26 cellular contexts compared by ENCODE assay signal in the genomic region with DNA sequence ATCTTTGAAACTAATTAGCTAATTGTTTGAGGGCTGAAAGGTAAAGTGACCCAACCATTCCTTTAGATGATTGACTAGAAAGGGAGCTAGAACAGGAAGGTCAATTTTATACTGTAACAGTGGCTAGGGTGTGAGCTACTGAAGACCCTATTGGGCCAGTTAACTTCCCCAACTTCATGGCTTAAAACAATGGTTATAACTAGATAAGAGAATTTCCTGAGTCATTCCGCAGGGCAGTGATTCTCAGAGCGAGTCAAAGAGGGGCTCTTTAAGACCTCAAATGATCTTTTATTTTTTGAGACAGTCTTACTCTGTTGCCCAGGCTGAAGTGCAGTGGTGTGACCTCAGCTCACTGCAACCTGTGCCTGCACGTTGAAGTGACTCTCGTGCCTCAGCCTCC.
"Had no signal": no experiment of that assay in that cellular context is flagged by ENCODE, and none has a peak within 500 bp of the region (broad histone marks: within the 10 kb centered on the region; RNA-seq: fewer than 3 reads in every experiment).

No MANE protein-coding gene starts in this region.

- H3K27me3 ChIP-seq: pancreas, stomach, testis, thyroid gland, transverse colon, upper lobe of left lung, vagina had no signal

- H3K9me3 ChIP-seq: left ventricle myocardium inferior, pancreas, prostate gland, testis, thyroid gland, transverse colon, upper lobe of left lung, vagina had no signal

- DNase-seq: hippocampal formation; kidney; left ventricle myocardium inferior; mesenchymal stem cell; naive thymus-derived CD8-positive, alpha-beta T cell; nucleus accumbens; pancreas; posterior cingulate gyrus; retina; right cardiac atrium; stimulated activated CD4-positive, alpha-beta T cell treated with anti-CD3 and anti-CD28 coated beads, Interleukin-12 subunit alpha, Interleukin-12 subunit beta, amount 100 ng/mL, for 4 hours; stimulated activated CD4-positive, alpha-beta T cell treated with anti-CD3 and anti-CD28 coated beads, Interleukin-15, amount 100 ng/mL, for 24 hours; stimulated activated CD4-positive, alpha-beta T cell treated with anti-CD3 and anti-CD28 coated beads, Interleukin-2, amount 100 ng/mL, for 24 hours; stimulated activated CD4-positive, alpha-beta T cell treated with anti-CD3 and anti-CD28 coated beads, Interleukin-4, amount 100 ng/mL, for 1 hour; stimulated activated naive B cell treated with anti-CD40 and anti-IgM and Interleukin-4, amounts not matched to agents 10 μg/mL and 1 μg/mL and 100 μg/mL, for 72 hours; stimulated activated naive CD8-positive, alpha-beta T cell treated with anti-CD3 and anti-CD28 coated beads, Interleukin-15, Interleukin-2, amounts not matched to agents 100 U/mL and 50 U/mL, for 24 hours; stomach; testis; thyroid gland; transverse colon; upper lobe of left lung had no signal

- H3K27ac ChIP-seq: left ventricle myocardium inferior, pancreas, prostate gland, stomach, testis, thyroid gland, transverse colon, upper lobe of left lung, vagina had no signal

- FAIRE-seq: kidney, pancreas had no signal

- H3K4me1 ChIP-seq: left ventricle myocardium inferior, pancreas, prostate gland, stomach, testis, thyroid gland, transverse colon, upper lobe of left lung, vagina had no signal

- ATAC-seq: naive thymus-derived CD8-positive, alpha-beta T cell; pancreas; right cardiac atrium; sciatic nerve; stimulated activated naive B cell treated with anti-CD40 and anti-IgM and Interleukin-4, amounts not matched to agents 10 μg/mL and 1 μg/mL and 100 μg/mL, for 72 hours; stimulated activated naive CD8-positive, alpha-beta T cell treated with anti-CD3 and anti-CD28 coated beads, Interleukin-15, Interleukin-2, amounts not matched to agents 100 U/mL and 50 U/mL, for 24 hours had no signal

- H3K4me3 ChIP-seq: left ventricle myocardium inferior, lung, pancreas, prostate gland, skin epidermis, stomach, testis, thyroid gland, transverse colon, upper lobe of left lung, vagina had no signal
